In the genomic region with DNA sequence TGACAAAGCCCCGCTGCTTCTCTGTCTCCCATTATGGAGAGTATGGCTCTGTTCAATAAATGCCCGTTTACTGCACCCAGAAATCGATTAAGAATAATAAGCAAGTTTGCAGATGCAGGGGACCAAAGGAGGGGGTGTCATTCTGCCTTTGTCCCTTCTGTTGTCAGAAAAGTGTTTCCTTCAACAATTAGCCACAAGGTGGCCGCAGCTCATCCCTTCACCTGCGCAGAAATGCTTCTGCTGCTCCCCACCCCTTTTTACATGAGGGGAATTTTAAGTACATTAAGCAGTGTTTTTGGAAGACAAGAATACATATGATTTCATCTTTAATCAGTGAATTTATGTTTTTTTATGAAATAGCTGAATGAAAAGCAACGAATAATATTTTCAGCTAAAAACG, we compare ENCODE assay signal across 1 cellular context.
TF ChIP-seq lines count a peak whose summit lies in the region.

No MANE protein-coding gene starts in this region.

TF ChIP-seq in GM23338, 12 proteins besides CTCF, POLR2A, EP300 and RAD21 (continued from another document):
- TF ChIP-seq, protein P1, sequence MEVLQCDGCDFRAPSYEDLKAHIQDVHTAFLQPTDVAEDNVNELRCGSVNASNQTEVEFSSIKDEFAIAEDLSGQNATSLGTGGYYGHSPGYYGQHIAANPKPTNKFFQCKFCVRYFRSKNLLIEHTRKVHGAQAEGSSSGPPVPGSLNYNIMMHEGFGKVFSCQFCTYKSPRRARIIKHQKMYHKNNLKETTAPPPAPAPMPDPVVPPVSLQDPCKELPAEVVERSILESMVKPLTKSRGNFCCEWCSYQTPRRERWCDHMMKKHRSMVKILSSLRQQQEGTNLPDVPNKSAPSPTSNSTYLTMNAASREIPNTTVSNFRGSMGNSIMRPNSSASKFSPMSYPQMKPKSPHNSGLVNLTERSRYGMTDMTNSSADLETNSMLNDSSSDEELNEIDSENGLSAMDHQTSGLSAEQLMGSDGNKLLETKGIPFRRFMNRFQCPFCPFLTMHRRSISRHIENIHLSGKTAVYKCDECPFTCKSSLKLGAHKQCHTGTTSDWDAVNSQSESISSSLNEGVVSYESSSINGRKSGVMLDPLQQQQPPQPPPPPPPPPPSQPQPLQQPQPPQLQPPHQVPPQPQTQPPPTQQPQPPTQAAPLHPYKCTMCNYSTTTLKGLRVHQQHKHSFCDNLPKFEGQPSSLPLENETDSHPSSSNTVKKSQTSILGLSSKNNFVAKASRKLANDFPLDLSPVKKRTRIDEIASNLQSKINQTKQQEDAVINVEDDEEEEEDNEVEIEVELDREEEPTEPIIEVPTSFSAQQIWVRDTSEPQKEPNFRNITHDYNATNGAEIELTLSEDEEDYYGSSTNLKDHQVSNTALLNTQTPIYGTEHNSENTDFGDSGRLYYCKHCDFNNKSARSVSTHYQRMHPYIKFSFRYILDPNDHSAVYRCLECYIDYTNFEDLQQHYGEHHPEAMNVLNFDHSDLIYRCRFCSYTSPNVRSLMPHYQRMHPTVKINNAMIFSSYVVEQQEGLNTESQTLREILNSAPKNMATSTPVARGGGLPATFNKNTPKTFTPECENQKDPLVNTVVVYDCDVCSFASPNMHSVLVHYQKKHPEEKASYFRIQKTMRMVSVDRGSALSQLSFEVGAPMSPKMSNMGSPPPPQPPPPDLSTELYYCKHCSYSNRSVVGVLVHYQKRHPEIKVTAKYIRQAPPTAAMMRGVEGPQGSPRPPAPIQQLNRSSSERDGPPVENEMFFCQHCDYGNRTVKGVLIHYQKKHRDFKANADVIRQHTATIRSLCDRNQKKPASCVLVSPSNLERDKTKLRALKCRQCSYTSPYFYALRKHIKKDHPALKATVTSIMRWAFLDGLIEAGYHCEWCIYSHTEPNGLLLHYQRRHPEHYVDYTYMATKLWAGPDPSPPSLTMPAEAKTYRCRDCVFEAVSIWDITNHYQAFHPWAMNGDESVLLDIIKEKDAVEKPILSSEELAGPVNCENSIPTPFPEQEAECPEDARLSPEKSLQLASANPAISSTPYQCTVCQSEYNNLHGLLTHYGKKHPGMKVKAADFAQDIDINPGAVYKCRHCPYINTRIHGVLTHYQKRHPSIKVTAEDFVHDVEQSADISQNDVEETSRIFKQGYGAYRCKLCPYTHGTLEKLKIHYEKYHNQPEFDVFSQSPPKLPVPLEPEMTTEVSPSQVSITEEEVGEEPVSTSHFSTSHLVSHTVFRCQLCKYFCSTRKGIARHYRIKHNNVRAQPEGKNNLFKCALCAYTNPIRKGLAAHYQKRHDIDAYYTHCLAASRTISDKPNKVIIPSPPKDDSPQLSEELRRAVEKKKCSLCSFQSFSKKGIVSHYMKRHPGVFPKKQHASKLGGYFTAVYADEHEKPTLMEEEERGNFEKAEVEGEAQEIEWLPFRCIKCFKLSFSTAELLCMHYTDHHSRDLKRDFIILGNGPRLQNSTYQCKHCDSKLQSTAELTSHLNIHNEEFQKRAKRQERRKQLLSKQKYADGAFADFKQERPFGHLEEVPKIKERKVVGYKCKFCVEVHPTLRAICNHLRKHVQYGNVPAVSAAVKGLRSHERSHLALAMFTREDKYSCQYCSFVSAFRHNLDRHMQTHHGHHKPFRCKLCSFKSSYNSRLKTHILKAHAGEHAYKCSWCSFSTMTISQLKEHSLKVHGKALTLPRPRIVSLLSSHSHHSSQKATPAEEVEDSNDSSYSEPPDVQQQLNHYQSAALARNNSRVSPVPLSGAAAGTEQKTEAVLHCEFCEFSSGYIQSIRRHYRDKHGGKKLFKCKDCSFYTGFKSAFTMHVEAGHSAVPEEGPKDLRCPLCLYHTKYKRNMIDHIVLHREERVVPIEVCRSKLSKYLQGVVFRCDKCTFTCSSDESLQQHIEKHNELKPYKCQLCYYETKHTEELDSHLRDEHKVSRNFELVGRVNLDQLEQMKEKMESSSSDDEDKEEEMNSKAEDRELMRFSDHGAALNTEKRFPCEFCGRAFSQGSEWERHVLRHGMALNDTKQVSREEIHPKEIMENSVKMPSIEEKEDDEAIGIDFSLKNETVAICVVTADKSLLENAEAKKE (CRISPR knock-in tag; IDR thresholded peaks at IDR 0.05): no peak
- TF ChIP-seq, protein P2, sequence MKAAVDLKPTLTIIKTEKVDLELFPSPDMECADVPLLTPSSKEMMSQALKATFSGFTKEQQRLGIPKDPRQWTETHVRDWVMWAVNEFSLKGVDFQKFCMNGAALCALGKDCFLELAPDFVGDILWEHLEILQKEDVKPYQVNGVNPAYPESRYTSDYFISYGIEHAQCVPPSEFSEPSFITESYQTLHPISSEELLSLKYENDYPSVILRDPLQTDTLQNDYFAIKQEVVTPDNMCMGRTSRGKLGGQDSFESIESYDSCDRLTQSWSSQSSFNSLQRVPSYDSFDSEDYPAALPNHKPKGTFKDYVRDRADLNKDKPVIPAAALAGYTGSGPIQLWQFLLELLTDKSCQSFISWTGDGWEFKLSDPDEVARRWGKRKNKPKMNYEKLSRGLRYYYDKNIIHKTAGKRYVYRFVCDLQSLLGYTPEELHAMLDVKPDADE (IDR thresholded peaks at IDR 0.05): no peak
- TF ChIP-seq EZH2 (IDR thresholded peaks at IDR 0.05; ENCODE audit: low read depth, unreplicated experiment) (no peak), POLR2AphosphoS5 (IDR thresholded peaks at IDR 0.05; ENCODE audit: low read depth) (no peak), ZNF331 (CRISPR knock-in tag; IDR thresholded peaks at IDR 0.05; ENCODE audit: low read depth) (no peak), ZNF114 (CRISPR knock-in tag; IDR thresholded peaks at IDR 0.05) (no peak), JUNB (IDR thresholded peaks at IDR 0.05; ENCODE audit: unreplicated experiment) (no peak), CREB1 (CRISPR knock-in tag; IDR thresholded peaks at IDR 0.05; ENCODE audit: low read depth) (no peak)
- TF ChIP-seq, protein P3, sequence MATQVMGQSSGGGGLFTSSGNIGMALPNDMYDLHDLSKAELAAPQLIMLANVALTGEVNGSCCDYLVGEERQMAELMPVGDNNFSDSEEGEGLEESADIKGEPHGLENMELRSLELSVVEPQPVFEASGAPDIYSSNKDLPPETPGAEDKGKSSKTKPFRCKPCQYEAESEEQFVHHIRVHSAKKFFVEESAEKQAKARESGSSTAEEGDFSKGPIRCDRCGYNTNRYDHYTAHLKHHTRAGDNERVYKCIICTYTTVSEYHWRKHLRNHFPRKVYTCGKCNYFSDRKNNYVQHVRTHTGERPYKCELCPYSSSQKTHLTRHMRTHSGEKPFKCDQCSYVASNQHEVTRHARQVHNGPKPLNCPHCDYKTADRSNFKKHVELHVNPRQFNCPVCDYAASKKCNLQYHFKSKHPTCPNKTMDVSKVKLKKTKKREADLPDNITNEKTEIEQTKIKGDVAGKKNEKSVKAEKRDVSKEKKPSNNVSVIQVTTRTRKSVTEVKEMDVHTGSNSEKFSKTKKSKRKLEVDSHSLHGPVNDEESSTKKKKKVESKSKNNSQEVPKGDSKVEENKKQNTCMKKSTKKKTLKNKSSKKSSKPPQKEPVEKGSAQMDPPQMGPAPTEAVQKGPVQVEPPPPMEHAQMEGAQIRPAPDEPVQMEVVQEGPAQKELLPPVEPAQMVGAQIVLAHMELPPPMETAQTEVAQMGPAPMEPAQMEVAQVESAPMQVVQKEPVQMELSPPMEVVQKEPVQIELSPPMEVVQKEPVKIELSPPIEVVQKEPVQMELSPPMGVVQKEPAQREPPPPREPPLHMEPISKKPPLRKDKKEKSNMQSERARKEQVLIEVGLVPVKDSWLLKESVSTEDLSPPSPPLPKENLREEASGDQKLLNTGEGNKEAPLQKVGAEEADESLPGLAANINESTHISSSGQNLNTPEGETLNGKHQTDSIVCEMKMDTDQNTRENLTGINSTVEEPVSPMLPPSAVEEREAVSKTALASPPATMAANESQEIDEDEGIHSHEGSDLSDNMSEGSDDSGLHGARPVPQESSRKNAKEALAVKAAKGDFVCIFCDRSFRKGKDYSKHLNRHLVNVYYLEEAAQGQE (IDR thresholded peaks at IDR 0.05; ENCODE audit: unreplicated experiment): no peak
